Comparison of ENCODE assay signal across 17 cellular contexts in the genomic region with DNA sequence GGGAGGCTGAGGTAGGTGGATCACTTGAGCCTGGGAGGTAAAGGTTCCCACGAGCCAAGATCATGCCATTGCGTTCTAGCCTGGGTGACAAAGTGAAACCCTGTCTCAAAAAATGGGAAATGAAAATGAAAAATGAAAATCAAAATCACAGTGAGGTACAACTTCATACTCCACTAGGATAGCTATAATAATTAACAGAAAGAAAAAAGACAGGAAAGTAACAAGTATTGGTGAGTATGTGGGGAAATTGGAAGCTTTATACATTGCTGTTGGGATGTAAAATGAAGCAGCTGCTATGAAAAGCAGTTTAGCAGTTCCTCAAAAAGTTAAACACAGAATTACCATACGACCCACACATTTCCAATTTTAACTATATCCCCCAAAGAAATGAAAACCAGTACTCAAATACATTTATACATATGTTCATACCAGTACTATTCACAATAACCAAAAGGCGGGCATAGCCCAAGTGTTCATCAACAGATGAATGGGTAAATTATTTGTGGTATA. TPM values are rescaled to one million over a fixed set of nuclear protein-coding genes. Genes with fewer than 3 reads are reported as not detected.
DNase-seq lines count a peak whose midpoint lies in the region; ATAC-seq, FAIRE-seq and TF ChIP-seq lines count a peak whose summit lies in the region.
"Had no signal": no experiment of that assay in that cellular context is flagged by ENCODE, and none has a peak within 500 bp of the region (broad histone marks: within the 10 kb centered on the region; RNA-seq: fewer than 3 reads in every experiment).

No MANE protein-coding gene starts in this region.

- H3K4me1 ChIP-seq in osteoblast (ENCODE audit: insufficient read depth, low read length), result no peaks in the 10 kb centered on the region
- H3K4me1 ChIP-seq in GM23338 (ENCODE audit: insufficient read depth), result no peaks in the 10 kb centered on the region
- H3K4me1 ChIP-seq: thyroid gland had no signal

- DNase-seq in H54 (ENCODE audit: insufficient read length, low spot score), result no peak
- DNase-seq in osteoblast (ENCODE audit: insufficient read length, low spot score, missing footprints), result peak; percentile 30
- no peak for DNase-seq in SKM-1 treated with dmso at 0.1 percent for 144 hours (lab: John Stamatoyannopoulos, UW; ENCODE audit: unreplicated experiment)
- no peak for DNase-seq in activated naive CD4-positive, alpha-beta T cell (lab: John Stamatoyannopoulos, UW)
- no peak for DNase-seq in GM23338 (ENCODE audit: low spot score)
- DNase-seq in NCI-H524 treated with DMSO at 0.1 percent for 48 hours (lab: John Stamatoyannopoulos, UW), result no peak
- DNase-seq: CD4-positive, alpha-beta memory T cell; central memory CD4-positive, alpha-beta T cell; heart left ventricle; IMR-90; left lung; Right ventricle myocardium superior; thyroid gland had no signal

- H3K79me2 ChIP-seq in osteoblast (ENCODE audit: insufficient read depth, low read length) (peaks cover 55% of the 10 kb centered on the region), GM23338 (replicated peaks; ENCODE audit: insufficient read depth) (no peaks in the 10 kb centered on the region)

- H3K36me3 ChIP-seq in osteoblast (ENCODE audit: insufficient read depth, low read length), result no peaks in the 10 kb centered on the region
- no peaks in the 10 kb centered on the region for H3K36me3 ChIP-seq in GM23338 (ENCODE audit: insufficient read depth)
- H3K36me3 ChIP-seq: heart left ventricle, left lung, thyroid gland had no signal

- H3K4me1 Mint-ChIP-seq in GM23338, result peaks cover 4% of the 10 kb centered on the region

- H3K27ac Mint-ChIP-seq in GM23338, result no peak overlapping the region
- H3K27ac Mint-ChIP-seq: activated naive CD4-positive, alpha-beta T cell treated with anti-CD3 and anti-CD28 coated beads, Interleukin-2, amount 50 U/mL, for 24 hours had no signal

- TF ChIP-seq CTCF in osteoblast (IDR thresholded peaks at IDR 0.05; ENCODE audit: extremely low read depth, low read depth, low read length), result no peak
- no peak for TF ChIP-seq CTCF in GM23338 (conservative IDR thresholded peaks at IDR 0.05; ENCODE audit: low read depth in 2 of 2)

- H3K9me3 Mint-ChIP-seq in GM23338, result no peaks in the 10 kb centered on the region; the same call in 2 of the 3 replicates
- H3K9me3 Mint-ChIP-seq: activated naive CD4-positive, alpha-beta T cell treated with anti-CD3 and anti-CD28 coated beads, Interleukin-2, amount 50 U/mL, for 24 hours had no signal

- H3K4me3 Mint-ChIP-seq in GM23338, result no peak overlapping the region
- H3K4me3 Mint-ChIP-seq: activated naive CD4-positive, alpha-beta T cell treated with anti-CD3 and anti-CD28 coated beads, Interleukin-2, amount 50 U/mL, for 24 hours; CD4-positive, alpha-beta memory T cell had no signal

- no peaks in the 10 kb centered on the region for H3K27me3 Mint-ChIP-seq in GM23338 (ENCODE audit: insufficient read depth, low read depth, poor library complexity)
- H3K27me3 Mint-ChIP-seq: activated naive CD4-positive, alpha-beta T cell treated with anti-CD3 and anti-CD28 coated beads, Interleukin-2, amount 50 U/mL, for 24 hours; CD4-positive, alpha-beta memory T cell had no signal

- TF ChIP-seq POLR2A in H54 (IDR thresholded peaks at IDR 0.05; ENCODE audit: low read depth, low read length), result no peak

- H3K4me2 ChIP-seq in osteoblast (ENCODE audit: insufficient read depth, low read length), result no peak overlapping the region
- no peak overlapping the region for H3K4me2 ChIP-seq in GM23338

- H2AFZ ChIP-seq in osteoblast (ENCODE audit: low read length) (no peak overlapping the region), GM23338 (no peak overlapping the region)

- no peaks in the 10 kb centered on the region for H3F3A ChIP-seq in GM23338 (replicated peaks; ENCODE audit: low read depth)

- peak; percentile 23 for FAIRE-seq in H54 (lab: Jason Lieb, UNC)

- no peaks in the 10 kb centered on the region for H3K36me3 Mint-ChIP-seq in GM23338 (ENCODE audit: low read depth)

- H3K9me3 ChIP-seq in osteoblast (ENCODE audit: low read depth, low read length), result no peaks in the 10 kb centered on the region
- H3K9me3 ChIP-seq: heart left ventricle, left lung, thyroid gland had no signal

- H3K27me3 ChIP-seq in osteoblast (ENCODE audit: insufficient read depth, low read length) (no peaks in the 10 kb centered on the region), GM23338 (ENCODE audit: insufficient read depth) (no peaks in the 10 kb centered on the region)
- H3K27me3 ChIP-seq: heart left ventricle, left lung, thyroid gland had no signal

- H4K20me1 ChIP-seq in osteoblast (ENCODE audit: insufficient read depth, low read length), result peaks cover 8% of the 10 kb centered on the region
- no peaks in the 10 kb centered on the region for H4K20me1 ChIP-seq in GM23338 (replicated peaks; ENCODE audit: insufficient read depth)

- H3K9me2 ChIP-seq in GM23338 (ENCODE audit: insufficient read depth), result no peaks in the 10 kb centered on the region

- ATAC-seq in GM18909 (IDR thresholded peaks at IDR 0.05; ENCODE audit: poor library complexity, unreplicated experiment) (peak; percentile 59), HG03342 (IDR thresholded peaks at IDR 0.05; ENCODE audit: unreplicated experiment) (peak; percentile 71), GM23338 (no peak)
- ATAC-seq: heart left ventricle, left lung had no signal

- H3K4me3 ChIP-seq in osteoblast (ENCODE audit: insufficient read depth, low read length), result no peak overlapping the region
- H3K4me3 ChIP-seq in GM23338, result no peak overlapping the region
- H3K4me3 ChIP-seq: heart left ventricle, left lung, skin epidermis, thyroid gland had no signal

- H3K27ac ChIP-seq in osteoblast (ENCODE audit: low read depth, low read length) (no peak overlapping the region), GM23338 (ENCODE audit: low read depth) (no peak overlapping the region)
- H3K27ac ChIP-seq: left lung, skin epidermis, thyroid gland had no signal

TF ChIP-seq in GM23338, 12 proteins besides CTCF, POLR2A, EP300 and RAD21:
- TF ChIP-seq JUNB (IDR thresholded peaks at IDR 0.05; ENCODE audit: unreplicated experiment) (no peak), EZH2 (IDR thresholded peaks at IDR 0.05; ENCODE audit: low read depth, unreplicated experiment) (no peak), POLR2AphosphoS5 (IDR thresholded peaks at IDR 0.05; ENCODE audit: low read depth) (no peak), NANOG (IDR thresholded peaks at IDR 0.05; ENCODE audit: borderline replicate concordance) (no peak), EZH2phosphoT487 (IDR thresholded peaks at IDR 0.05; ENCODE audit: unreplicated experiment) (no peak)
- TF ChIP-seq, protein P1, sequence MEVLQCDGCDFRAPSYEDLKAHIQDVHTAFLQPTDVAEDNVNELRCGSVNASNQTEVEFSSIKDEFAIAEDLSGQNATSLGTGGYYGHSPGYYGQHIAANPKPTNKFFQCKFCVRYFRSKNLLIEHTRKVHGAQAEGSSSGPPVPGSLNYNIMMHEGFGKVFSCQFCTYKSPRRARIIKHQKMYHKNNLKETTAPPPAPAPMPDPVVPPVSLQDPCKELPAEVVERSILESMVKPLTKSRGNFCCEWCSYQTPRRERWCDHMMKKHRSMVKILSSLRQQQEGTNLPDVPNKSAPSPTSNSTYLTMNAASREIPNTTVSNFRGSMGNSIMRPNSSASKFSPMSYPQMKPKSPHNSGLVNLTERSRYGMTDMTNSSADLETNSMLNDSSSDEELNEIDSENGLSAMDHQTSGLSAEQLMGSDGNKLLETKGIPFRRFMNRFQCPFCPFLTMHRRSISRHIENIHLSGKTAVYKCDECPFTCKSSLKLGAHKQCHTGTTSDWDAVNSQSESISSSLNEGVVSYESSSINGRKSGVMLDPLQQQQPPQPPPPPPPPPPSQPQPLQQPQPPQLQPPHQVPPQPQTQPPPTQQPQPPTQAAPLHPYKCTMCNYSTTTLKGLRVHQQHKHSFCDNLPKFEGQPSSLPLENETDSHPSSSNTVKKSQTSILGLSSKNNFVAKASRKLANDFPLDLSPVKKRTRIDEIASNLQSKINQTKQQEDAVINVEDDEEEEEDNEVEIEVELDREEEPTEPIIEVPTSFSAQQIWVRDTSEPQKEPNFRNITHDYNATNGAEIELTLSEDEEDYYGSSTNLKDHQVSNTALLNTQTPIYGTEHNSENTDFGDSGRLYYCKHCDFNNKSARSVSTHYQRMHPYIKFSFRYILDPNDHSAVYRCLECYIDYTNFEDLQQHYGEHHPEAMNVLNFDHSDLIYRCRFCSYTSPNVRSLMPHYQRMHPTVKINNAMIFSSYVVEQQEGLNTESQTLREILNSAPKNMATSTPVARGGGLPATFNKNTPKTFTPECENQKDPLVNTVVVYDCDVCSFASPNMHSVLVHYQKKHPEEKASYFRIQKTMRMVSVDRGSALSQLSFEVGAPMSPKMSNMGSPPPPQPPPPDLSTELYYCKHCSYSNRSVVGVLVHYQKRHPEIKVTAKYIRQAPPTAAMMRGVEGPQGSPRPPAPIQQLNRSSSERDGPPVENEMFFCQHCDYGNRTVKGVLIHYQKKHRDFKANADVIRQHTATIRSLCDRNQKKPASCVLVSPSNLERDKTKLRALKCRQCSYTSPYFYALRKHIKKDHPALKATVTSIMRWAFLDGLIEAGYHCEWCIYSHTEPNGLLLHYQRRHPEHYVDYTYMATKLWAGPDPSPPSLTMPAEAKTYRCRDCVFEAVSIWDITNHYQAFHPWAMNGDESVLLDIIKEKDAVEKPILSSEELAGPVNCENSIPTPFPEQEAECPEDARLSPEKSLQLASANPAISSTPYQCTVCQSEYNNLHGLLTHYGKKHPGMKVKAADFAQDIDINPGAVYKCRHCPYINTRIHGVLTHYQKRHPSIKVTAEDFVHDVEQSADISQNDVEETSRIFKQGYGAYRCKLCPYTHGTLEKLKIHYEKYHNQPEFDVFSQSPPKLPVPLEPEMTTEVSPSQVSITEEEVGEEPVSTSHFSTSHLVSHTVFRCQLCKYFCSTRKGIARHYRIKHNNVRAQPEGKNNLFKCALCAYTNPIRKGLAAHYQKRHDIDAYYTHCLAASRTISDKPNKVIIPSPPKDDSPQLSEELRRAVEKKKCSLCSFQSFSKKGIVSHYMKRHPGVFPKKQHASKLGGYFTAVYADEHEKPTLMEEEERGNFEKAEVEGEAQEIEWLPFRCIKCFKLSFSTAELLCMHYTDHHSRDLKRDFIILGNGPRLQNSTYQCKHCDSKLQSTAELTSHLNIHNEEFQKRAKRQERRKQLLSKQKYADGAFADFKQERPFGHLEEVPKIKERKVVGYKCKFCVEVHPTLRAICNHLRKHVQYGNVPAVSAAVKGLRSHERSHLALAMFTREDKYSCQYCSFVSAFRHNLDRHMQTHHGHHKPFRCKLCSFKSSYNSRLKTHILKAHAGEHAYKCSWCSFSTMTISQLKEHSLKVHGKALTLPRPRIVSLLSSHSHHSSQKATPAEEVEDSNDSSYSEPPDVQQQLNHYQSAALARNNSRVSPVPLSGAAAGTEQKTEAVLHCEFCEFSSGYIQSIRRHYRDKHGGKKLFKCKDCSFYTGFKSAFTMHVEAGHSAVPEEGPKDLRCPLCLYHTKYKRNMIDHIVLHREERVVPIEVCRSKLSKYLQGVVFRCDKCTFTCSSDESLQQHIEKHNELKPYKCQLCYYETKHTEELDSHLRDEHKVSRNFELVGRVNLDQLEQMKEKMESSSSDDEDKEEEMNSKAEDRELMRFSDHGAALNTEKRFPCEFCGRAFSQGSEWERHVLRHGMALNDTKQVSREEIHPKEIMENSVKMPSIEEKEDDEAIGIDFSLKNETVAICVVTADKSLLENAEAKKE (CRISPR knock-in tag; IDR thresholded peaks at IDR 0.05), result no peak

RNA-seq across cellular contexts. Expression of gene SGPP1, which starts 22.2 kb away (rescaled TPM):
- 38.0 TPM in 2 replicates for total RNA-seq in osteoblast
- 11.1 and 14.1 TPM in 2 replicates for total RNA-seq in GM23338 (2014; rRNA removed; shearing (Covaris generic))
- 4.2 and 4.3 TPM in 2 replicates for polyA plus RNA-seq in GM23338 (2016; fragmentation: Nextera tagmentation; extraction: Ambion mirVana)
